In genomic region chr7:143395187-143396149, GRCh38 we compare ENCODE assay signal across 1 cellular context.
A peak's percentile ranks its signal among the peaks of the same experiment; 100 is the strongest.
TF ChIP-seq lines count a peak whose summit lies in the region.

No MANE protein-coding gene starts in this region.

TF ChIP-seq in HepG2, 621 proteins besides CTCF, POLR2A, EP300 and RAD21 (continued from another document and continues in another):
- TF ChIP-seq ZNF512 (CRISPR knock-in tag; IDR thresholded peaks at IDR 0.05), result no peak
- no peak for TF ChIP-seq DMTF1 (CRISPR knock-in tag; IDR thresholded peaks at IDR 0.05)
- TF ChIP-seq GFI1 (CRISPR knock-in tag; IDR thresholded peaks at IDR 0.05; ENCODE audit: borderline replicate concordance), result peak; percentile 79
- TF ChIP-seq GATAD2A (CRISPR knock-in tag; IDR thresholded peaks at IDR 0.05), result peak; percentile 89
- TF ChIP-seq POLR2G (IDR thresholded peaks at IDR 0.05; ENCODE audit: low read depth, low read length), result peak; percentile 47; the same call in 1 of the 2 replicates
- peak; percentile 46; the same call in 1 of the 2 replicates for TF ChIP-seq NFKBIZ (CRISPR knock-in tag; IDR thresholded peaks at IDR 0.05)
- TF ChIP-seq MNT (IDR thresholded peaks at IDR 0.05), result no peak
- TF ChIP-seq ZNF382 (CRISPR knock-in tag; IDR thresholded peaks at IDR 0.05; ENCODE audit: borderline replicate concordance), result no peak
- no peak for TF ChIP-seq STAT5B (CRISPR knock-in tag; IDR thresholded peaks at IDR 0.05)
- no peak for TF ChIP-seq KAT7 (CRISPR knock-in tag; IDR thresholded peaks at IDR 0.05; ENCODE audit: borderline replicate concordance)
- TF ChIP-seq ZNF737 (CRISPR knock-in tag; IDR thresholded peaks at IDR 0.05; ENCODE audit: borderline replicate concordance), result no peak; the same call in 1 of the 2 replicates
- no peak for TF ChIP-seq ZNF460 (CRISPR knock-in tag; IDR thresholded peaks at IDR 0.05; ENCODE audit: borderline replicate concordance)
- no peak for TF ChIP-seq GRHL1 (CRISPR knock-in tag; conservative IDR thresholded peaks at IDR 0.05)
- TF ChIP-seq KAT8 (CRISPR knock-in tag; IDR thresholded peaks at IDR 0.05), result no peak
- TF ChIP-seq JDP2 (CRISPR knock-in tag; IDR thresholded peaks at IDR 0.05; ENCODE audit: borderline replicate concordance), result no peak
- TF ChIP-seq ZNF350 (CRISPR knock-in tag; IDR thresholded peaks at IDR 0.05; ENCODE audit: borderline replicate concordance, low read depth), result no peak; the same call in none of the 2 replicates
- no peak for TF ChIP-seq ZSCAN9 (CRISPR knock-in tag; IDR thresholded peaks at IDR 0.05; ENCODE audit: borderline replicate concordance)
- TF ChIP-seq SNAPC2 (CRISPR knock-in tag; IDR thresholded peaks at IDR 0.05), result no peak
- TF ChIP-seq TBX3 (IDR thresholded peaks at IDR 0.05; ENCODE audit: borderline replicate concordance), result no peak
- no peak for TF ChIP-seq KIAA2018 (CRISPR knock-in tag; IDR thresholded peaks at IDR 0.05; ENCODE audit: borderline replicate concordance)
- no peak for TF ChIP-seq ZNF30 (CRISPR knock-in tag; IDR thresholded peaks at IDR 0.05)
- 0 out of 2 replicates have a peak, but pooled peaks have one; percentile 22 for TF ChIP-seq BRD4 (CRISPR knock-in tag; IDR thresholded peaks at IDR 0.05)
- TF ChIP-seq ZNF878 (CRISPR knock-in tag; IDR thresholded peaks at IDR 0.05), result no peak
- no peak for TF ChIP-seq BHLHE40 (IDR thresholded peaks at IDR 0.05; ENCODE audit: low read length)
- TF ChIP-seq MLLT10 (CRISPR knock-in tag; IDR thresholded peaks at IDR 0.05), result no peak
- no peak for TF ChIP-seq MTF1 (CRISPR knock-in tag; IDR thresholded peaks at IDR 0.05)
- TF ChIP-seq MZF1 (CRISPR knock-in tag; IDR thresholded peaks at IDR 0.05; ENCODE audit: borderline replicate concordance), result no peak
- TF ChIP-seq FUBP1 (CRISPR knock-in tag; IDR thresholded peaks at IDR 0.05; ENCODE audit: borderline replicate concordance), result peak; percentile 90; the same call in 1 of the 2 replicates
- TF ChIP-seq MXD3 (CRISPR knock-in tag; IDR thresholded peaks at IDR 0.05), result no peak
- TF ChIP-seq JUNB (CRISPR knock-in tag; IDR thresholded peaks at IDR 0.05; ENCODE audit: borderline replicate concordance), result no peak
- no peak for TF ChIP-seq PRDM10 (CRISPR knock-in tag; IDR thresholded peaks at IDR 0.05; ENCODE audit: low read depth)
- TF ChIP-seq FIP1L1 (IDR thresholded peaks at IDR 0.05; ENCODE audit: borderline replicate concordance, insufficient read depth, low read depth, low read length), result no peak
